Comparison of ENCODE assay signal across 8 cellular contexts in genomic region chr1:25031601-25031965, GRCh38.
A peak's percentile ranks its signal among the peaks of the same experiment; 100 is the strongest.
DNase-seq lines count a peak whose midpoint lies in the region; ATAC-seq, FAIRE-seq and TF ChIP-seq lines count a peak whose summit lies in the region.
"Had no signal": no experiment of that assay in that cellular context is flagged by ENCODE, and none has a peak within 500 bp of the region (broad histone marks: within the 10 kb centered on the region; RNA-seq: fewer than 3 reads in every experiment).

No MANE protein-coding gene starts in this region.

- TF ChIP-seq EP300 in SK-N-SH (IDR thresholded peaks at IDR 0.05; ENCODE audit: borderline replicate concordance in 1 of 2, low read depth in 1 of 2, low read length in 1 of 2): no peak

- no peaks in the 10 kb centered on the region for H3K27me3 ChIP-seq in SK-N-SH (ENCODE audit: insufficient read depth)

- H3K4me1 Mint-ChIP-seq in activated T-helper 2 cell treated with anti-CD3 and anti-CD28 coated beads, Interferon-gamma antibody, Interleukin-2, Interleukin-4, amounts not matched to agents 10 μg/mL and 5 μg/mL and 100 μg/mL, durations not matched to agents 14 hours and 24 hours and 36 hours (ENCODE audit: low read depth): peaks cover 76% of the 10 kb centered on the region

- H3K4me3 ChIP-seq in SK-N-SH (ENCODE audit: low read depth in 2 of 2, low read length in 1 of 2): no peak overlapping the region

- H3K4me3 Mint-ChIP-seq in activated T-helper 2 cell treated with anti-CD3 and anti-CD28 coated beads, Interferon-gamma antibody, Interleukin-2, Interleukin-4, amounts not matched to agents 10 μg/mL and 5 μg/mL and 100 μg/mL, durations not matched to agents 14 hours and 24 hours and 36 hours (ENCODE audit: low read depth): peak overlapping the region; percentile 74

- H3K9me3 ChIP-seq in SK-N-SH: no peaks in the 10 kb centered on the region

- H3K27ac Mint-ChIP-seq in activated T-helper 2 cell treated with anti-CD3 and anti-CD28 coated beads, Interferon-gamma antibody, Interleukin-2, Interleukin-4, amounts not matched to agents 10 μg/mL and 5 μg/mL and 100 μg/mL, durations not matched to agents 14 hours and 24 hours and 36 hours: peak overlapping the region; percentile 92

- FAIRE-seq in GM12892 (lab: Jason Lieb, UNC): no peak

- no peaks in the 10 kb centered on the region for H3F3A ChIP-seq in SK-N-SH (replicated peaks; ENCODE audit: insufficient read depth)

- intact Hi-C loops in activated T-helper 2 cell treated with anti-CD3 and anti-CD28 coated beads, Interferon-gamma antibody, Interleukin-2, Interleukin-4, amounts not matched to agents 10 μg/mL and 5 μg/mL and 100 μg/mL, durations not matched to agents 14 hours and 24 hours and 36 hours (cut with micrococcal nuclease): loop anchor here (1.0 to 2.0 kb wide), 3 partner anchors 8 to 106 kb away; no protein-coding TSS in a partner anchor

- peak; percentile 2 for ATAC-seq in GM21367 (IDR thresholded peaks at IDR 0.05; ENCODE audit: unreplicated experiment)
- ATAC-seq in HG03565 (IDR thresholded peaks at IDR 0.05; ENCODE audit: unreplicated experiment): peak; percentile 11
- ATAC-seq: sciatic nerve had no signal

- no peaks in the 10 kb centered on the region for H3K36me3 Mint-ChIP-seq in activated T-helper 2 cell treated with anti-CD3 and anti-CD28 coated beads, Interferon-gamma antibody, Interleukin-2, Interleukin-4, amounts not matched to agents 10 μg/mL and 5 μg/mL and 100 μg/mL, durations not matched to agents 14 hours and 24 hours and 36 hours (ENCODE audit: low read depth)

- peak overlapping the region in 1 of 2 experiments; percentile 3; a peak in 1 of 4 replicates for H3K27ac ChIP-seq in SK-N-SH (ENCODE audit: low read depth in 2 of 2, low read length in 1 of 2)

- POLR2A ChIA-PET in SK-N-SH (lab: Yijun Ruan, JAX): no interaction called here

- no peak overlapping the region for H3K4me2 ChIP-seq in SK-N-SH

- no peak overlapping the region for H2AFZ ChIP-seq in SK-N-SH (ENCODE audit: low read depth)

- WGBS in SK-N-SH (ENCODE audit: low lambda C conversion rate): 63% methylated on average over 8 of the region's 8 CpGs

- TF ChIP-seq POLR2A in GM12892 (IDR thresholded peaks at IDR 0.05; ENCODE audit: low read depth, low read length): no peak

- H3K79me2 ChIP-seq in SK-N-SH (ENCODE audit: insufficient read depth): no peaks in the 10 kb centered on the region

- H3K9ac ChIP-seq in SK-N-SH: no peak overlapping the region

- H3K9me2 ChIP-seq in SK-N-SH: no peaks in the 10 kb centered on the region

- CTCF ChIA-PET in SK-N-SH (lab: Yijun Ruan, JAX): no interaction called here

- H3K4me1 ChIP-seq in SK-N-SH (ENCODE audit: control insufficient read depth in 1 of 2, insufficient read depth in 2 of 2, low read depth in 1 of 2, low read length in 1 of 2): no peaks in the 10 kb centered on the region; a peak in 1 of 4 replicates

- H4K20me1 ChIP-seq in SK-N-SH (ENCODE audit: insufficient read depth): no peaks in the 10 kb centered on the region

- H3K36me3 ChIP-seq in SK-N-SH (replicated peaks in 1 of 2; ENCODE audit: control insufficient read depth in 1 of 2, insufficient read depth in 2 of 2, low read length in 1 of 2): no peaks in the 10 kb centered on the region

- no peaks in the 10 kb centered on the region for H3K9me3 Mint-ChIP-seq in activated T-helper 2 cell treated with anti-CD3 and anti-CD28 coated beads, Interferon-gamma antibody, Interleukin-2, Interleukin-4, amounts not matched to agents 10 μg/mL and 5 μg/mL and 100 μg/mL, durations not matched to agents 14 hours and 24 hours and 36 hours

- no peaks in the 10 kb centered on the region for H3K27me3 Mint-ChIP-seq in activated T-helper 2 cell treated with anti-CD3 and anti-CD28 coated beads, Interferon-gamma antibody, Interleukin-2, Interleukin-4, amounts not matched to agents 10 μg/mL and 5 μg/mL and 100 μg/mL, durations not matched to agents 14 hours and 24 hours and 36 hours (ENCODE audit: low read depth)

- no peak for DNase-seq in activated T-helper 2 cell treated with anti-CD3 and anti-CD28 coated beads, Interferon-gamma antibody, Interleukin-2, Interleukin-4, amounts not matched to agents 10 μg/mL and 5 μg/mL and 100 μg/mL, durations not matched to agents 14 hours and 24 hours and 36 hours (ENCODE audit: low spot score)
- peak; percentile 56 to 63 for DNase-seq in stimulated activated CD8-positive, alpha-beta memory T cell treated with anti-CD3 and anti-CD28 coated beads, Interleukin-7, amount 100 ng/mL, for 4 hours (ENCODE audit: low read depth in 2 of 2)
- DNase-seq in GM12892 (ENCODE audit: insufficient read length) (no peak), NCI-H1417 treated with DMSO at 0.1 percent for 48 hours (lab: John Stamatoyannopoulos, UW) (no peak), SK-N-SH (no peak)

- no peak for TF ChIP-seq CTCF in SK-N-SH (IDR thresholded peaks at IDR 0.05)

- no peak for TF ChIP-seq RAD21 in SK-N-SH (IDR thresholded peaks at IDR 0.05; ENCODE audit: low read length)

TF ChIP-seq in SK-N-SH, 30 proteins besides CTCF, POLR2A, EP300 and RAD21 (continues in another document):
- no peak for TF ChIP-seq NRF1 (IDR thresholded peaks at IDR 0.05; ENCODE audit: low read depth, low read length)
- TF ChIP-seq FOXJ3 (CRISPR knock-in tag; IDR thresholded peaks at IDR 0.05): no peak
- TF ChIP-seq FOSL2 (IDR thresholded peaks at IDR 0.05; ENCODE audit: borderline replicate concordance, low read depth): no peak
- TF ChIP-seq SIN3A (IDR thresholded peaks at IDR 0.05; ENCODE audit: borderline replicate concordance, low read depth, low read length): no peak
- TF ChIP-seq, protein P1, sequence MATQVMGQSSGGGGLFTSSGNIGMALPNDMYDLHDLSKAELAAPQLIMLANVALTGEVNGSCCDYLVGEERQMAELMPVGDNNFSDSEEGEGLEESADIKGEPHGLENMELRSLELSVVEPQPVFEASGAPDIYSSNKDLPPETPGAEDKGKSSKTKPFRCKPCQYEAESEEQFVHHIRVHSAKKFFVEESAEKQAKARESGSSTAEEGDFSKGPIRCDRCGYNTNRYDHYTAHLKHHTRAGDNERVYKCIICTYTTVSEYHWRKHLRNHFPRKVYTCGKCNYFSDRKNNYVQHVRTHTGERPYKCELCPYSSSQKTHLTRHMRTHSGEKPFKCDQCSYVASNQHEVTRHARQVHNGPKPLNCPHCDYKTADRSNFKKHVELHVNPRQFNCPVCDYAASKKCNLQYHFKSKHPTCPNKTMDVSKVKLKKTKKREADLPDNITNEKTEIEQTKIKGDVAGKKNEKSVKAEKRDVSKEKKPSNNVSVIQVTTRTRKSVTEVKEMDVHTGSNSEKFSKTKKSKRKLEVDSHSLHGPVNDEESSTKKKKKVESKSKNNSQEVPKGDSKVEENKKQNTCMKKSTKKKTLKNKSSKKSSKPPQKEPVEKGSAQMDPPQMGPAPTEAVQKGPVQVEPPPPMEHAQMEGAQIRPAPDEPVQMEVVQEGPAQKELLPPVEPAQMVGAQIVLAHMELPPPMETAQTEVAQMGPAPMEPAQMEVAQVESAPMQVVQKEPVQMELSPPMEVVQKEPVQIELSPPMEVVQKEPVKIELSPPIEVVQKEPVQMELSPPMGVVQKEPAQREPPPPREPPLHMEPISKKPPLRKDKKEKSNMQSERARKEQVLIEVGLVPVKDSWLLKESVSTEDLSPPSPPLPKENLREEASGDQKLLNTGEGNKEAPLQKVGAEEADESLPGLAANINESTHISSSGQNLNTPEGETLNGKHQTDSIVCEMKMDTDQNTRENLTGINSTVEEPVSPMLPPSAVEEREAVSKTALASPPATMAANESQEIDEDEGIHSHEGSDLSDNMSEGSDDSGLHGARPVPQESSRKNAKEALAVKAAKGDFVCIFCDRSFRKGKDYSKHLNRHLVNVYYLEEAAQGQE (IDR thresholded peaks at IDR 0.05; ENCODE audit: low read depth, low read length): no peak
- TF ChIP-seq TEAD4 (IDR thresholded peaks at IDR 0.05; ENCODE audit: borderline replicate concordance, insufficient read depth): no peak
- no peak for TF ChIP-seq MAX (IDR thresholded peaks at IDR 0.05; ENCODE audit: low read depth)
- no peak for TF ChIP-seq USF2 (IDR thresholded peaks at IDR 0.05; ENCODE audit: borderline replicate concordance, low read depth, low read length)
- TF ChIP-seq RXRA (IDR thresholded peaks at IDR 0.05; ENCODE audit: borderline replicate concordance, low read depth): no peak
- no peak for TF ChIP-seq ZBTB33 (IDR thresholded peaks at IDR 0.05; ENCODE audit: borderline replicate concordance, low read depth)
- TF ChIP-seq NFIC (IDR thresholded peaks at IDR 0.05; ENCODE audit: borderline replicate concordance): no peak
- TF ChIP-seq MXI1 (IDR thresholded peaks at IDR 0.05; ENCODE audit: low read depth, low read length): no peak
- TF ChIP-seq SMC3 (IDR thresholded peaks at IDR 0.05; ENCODE audit: low read depth, low read length): no peak

Comparison
In these comparisons a context has a peak if more than half of its experiments do, and no peak if none do; other contexts are left out.
1. DNase-seq: peak in stimulated activated CD8-positive, alpha-beta memory T cell treated with anti-CD3 and anti-CD28 coated beads, Interleukin-7, amount 100 ng/mL, for 4 hours (2 of 2); none in activated T-helper 2 cell treated with anti-CD3 and anti-CD28 coated beads, Interferon-gamma antibody, Interleukin-2, Interleukin-4, amounts not matched to agents 10 μg/mL and 5 μg/mL and 100 μg/mL, durations not matched to agents 14 hours and 24 hours and 36 hours (single experiment), GM12892 (single experiment), NCI-H1417 treated with DMSO at 0.1 percent for 48 hours (single experiment) and SK-N-SH (single experiment).